In the genomic region with DNA sequence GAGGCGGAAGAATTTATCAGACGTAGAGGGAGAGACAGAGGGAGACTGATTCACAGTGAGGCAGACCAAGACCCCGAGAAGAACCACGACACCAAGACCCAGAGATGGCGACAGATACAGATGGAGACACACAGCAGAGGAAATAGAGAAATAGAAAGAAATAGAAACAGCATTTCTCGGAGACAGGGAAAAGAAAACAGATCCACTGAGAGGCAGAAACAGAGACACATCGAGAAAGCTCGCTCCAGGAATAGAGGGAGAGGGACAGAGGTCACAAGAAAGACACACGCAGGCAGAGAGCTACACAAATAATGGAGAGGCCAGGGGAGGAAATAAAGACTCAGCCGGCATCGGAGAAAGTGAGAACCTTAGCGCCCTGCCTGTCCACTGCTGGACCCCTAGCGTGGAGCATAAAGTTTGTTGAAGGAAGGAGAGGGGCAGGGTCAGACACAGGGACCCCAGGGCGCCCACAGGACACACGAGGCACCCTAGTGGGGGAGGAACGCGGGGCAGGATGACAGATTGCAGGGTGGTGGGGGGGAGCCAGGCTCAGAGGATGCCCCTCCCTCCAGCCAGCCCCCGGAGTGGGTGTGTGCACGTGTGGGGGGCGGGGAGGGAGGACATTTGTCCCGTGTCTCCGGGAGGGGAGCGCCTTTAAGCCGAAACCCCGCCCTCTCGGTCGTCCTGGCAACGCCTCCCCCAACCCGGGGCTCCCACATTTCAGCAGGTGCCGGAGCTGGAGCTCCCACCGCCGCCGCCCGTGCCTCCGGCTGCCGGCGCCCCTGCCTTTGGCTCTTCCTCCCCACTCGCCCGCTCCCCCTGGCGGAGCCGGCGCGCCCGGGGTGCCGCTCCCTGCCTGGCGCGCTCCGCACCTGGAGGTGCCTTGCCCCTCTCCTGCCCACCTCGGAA, we compare ENCODE assay signal across 1 cellular context.
TF ChIP-seq lines count a peak whose summit lies in the region.

TSS of gene PRKCG (plus strand) at position 716 of the 909 bp plus-strand sequence. CDS start 298 bp downstream, outside the sequence.

TF ChIP-seq in endothelial cell of umbilical vein, 7 proteins besides CTCF, POLR2A, EP300 and RAD21:
- TF ChIP-seq, protein P1, sequence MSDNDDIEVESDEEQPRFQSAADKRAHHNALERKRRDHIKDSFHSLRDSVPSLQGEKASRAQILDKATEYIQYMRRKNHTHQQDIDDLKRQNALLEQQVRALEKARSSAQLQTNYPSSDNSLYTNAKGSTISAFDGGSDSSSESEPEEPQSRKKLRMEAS (IDR thresholded peaks at IDR 0.05; ENCODE audit: insufficient read depth, insufficient read length) = no peak
- TF ChIP-seq JUN (IDR thresholded peaks at IDR 0.05; ENCODE audit: borderline replicate concordance, insufficient read depth, insufficient read length, low read depth) = no peak
- TF ChIP-seq EZH2 (IDR thresholded peaks at IDR 0.05; ENCODE audit: borderline replicate concordance, low read depth, low read length, severe bottlenecking) = peak; percentile 83
TF ChIP-seq in endothelial cell of umbilical vein: peak in this region for 1.
